Comparison of ENCODE assay signal across 18 cellular contexts in the genomic region with DNA sequence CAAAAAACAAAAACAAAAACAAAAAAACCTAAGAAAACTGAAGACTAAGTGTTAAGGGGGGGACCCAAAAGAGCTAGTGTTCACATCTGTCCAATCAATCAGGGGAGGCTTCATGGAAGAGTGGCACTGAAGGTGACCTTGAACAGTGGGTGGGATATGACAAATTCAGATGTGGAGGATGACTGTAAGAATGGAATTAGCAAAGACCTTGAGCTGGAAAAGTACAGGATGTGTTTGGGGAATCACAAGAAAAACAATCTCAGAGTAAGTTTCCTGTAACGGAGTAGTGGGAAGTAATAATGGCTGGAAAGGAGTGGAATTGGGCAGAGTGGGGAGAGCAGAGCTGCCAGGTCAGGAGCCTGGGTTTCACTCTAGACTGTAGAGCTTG. TPM values are rescaled to one million over a fixed set of nuclear protein-coding genes. Genes with fewer than 3 reads are reported as not detected.
A peak's percentile ranks its signal among the peaks of the same experiment; 100 is the strongest.
DNase-seq lines count a peak whose midpoint lies in the region; ATAC-seq, FAIRE-seq and TF ChIP-seq lines count a peak whose summit lies in the region.
"Had no signal": no experiment of that assay in that cellular context is flagged by ENCODE, and none has a peak within 500 bp of the region (broad histone marks: within the 10 kb centered on the region; RNA-seq: fewer than 3 reads in every experiment).

No MANE protein-coding gene starts in this region.

- CTCF ChIA-PET in IMR-90 (lab: Yijun Ruan, JAX) = no interaction called here

- peak overlapping the region; percentile 63; the same call in 2 of the 3 replicates for H2BK15ac ChIP-seq in IMR-90 (ENCODE audit: low read depth, low read length)

- H3K14ac ChIP-seq in IMR-90 (replicated peaks; ENCODE audit: low read depth, low read length) = peak overlapping the region; percentile 86

- H4K20me1 ChIP-seq in IMR-90 (ENCODE audit: insufficient read depth, low read length) = peaks cover 15% of the 10 kb centered on the region
- H4K20me1 ChIP-seq in hepatocyte (ENCODE audit: insufficient read depth, poor library complexity, severe bottlenecking) = no peaks in the 10 kb centered on the region

- TF ChIP-seq CTCF in IMR-90 (conservative IDR thresholded peaks at IDR 0.05; ENCODE audit: low read depth, low read length) (no peak), hepatocyte (IDR thresholded peaks at IDR 0.05; ENCODE audit: poor library complexity) (no peak)

- H3K9me1 ChIP-seq in IMR-90 (ENCODE audit: insufficient read depth, low read length) = peaks cover 23% of the 10 kb centered on the region

- H3K9me3 Mint-ChIP-seq in activated T-helper 1 cell treated with anti-CD3 and anti-CD28 coated beads, Interleukin-12 subunit alpha, Interleukin-12 subunit beta, Interleukin-2, Interleukin-4 antibody, amounts not matched to agents 30 ng/mL and 10 ng/mL and 1 ng/mL, durations not matched to agents 14 hours and 24 hours and 36 hours = no peaks in the 10 kb centered on the region
- H3K9me3 Mint-ChIP-seq: CD8-positive, alpha-beta memory T cell; H9; T-helper 2 cell treated with Interferon-gamma antibody and Interleukin-4, amounts not matched to agents 5 μg/mL and 100 μg/mL, for 36 hours had no signal

- dilution Hi-C loops in IMR-90 (cut with HindIII; ENCODE audit: low sequenced_read_pairs, unreplicated experiment) = no loop called here

- BruUV-seq in IMR-90 (replicated peaks; lab: Mats Ljungman, UMichigan) = no TSS peak

- WGBS in IMR-90 (ENCODE audit: extremely low coverage in 2 of 2, insufficient read length in 1 of 2), 2 experiments = 67% methylated on average over 1 of the region's 1 CpG; no CpG with 5 or more reads in 1 of the 2 experiments
- 80% methylated on average over 1 of the region's 1 CpG for WGBS in hepatocyte (ENCODE audit: low lambda C conversion rate, missing lambda C conversion rate)
- 74 to 86% (median 84%) methylated on average over 1 of the region's 1 CpG for WGBS in small intestine, 3 donors

- no peak for TF ChIP-seq POLR2A in IMR-90 (IDR thresholded peaks at IDR 0.05; ENCODE audit: low read depth, low read length)

- no peak for FAIRE-seq in small intestine (lab: Jason Lieb, UNC)
- FAIRE-seq: RCC 7860 had no signal

- in situ Hi-C loops in IMR-90 (cut with MboI; ENCODE audit: low sequenced_read_pairs) = loop anchor here (5.0 kb wide), 1 partner anchor 75 kb away; no protein-coding TSS in a partner anchor

- no peak overlapping the region for H3K4me3 Mint-ChIP-seq in activated T-helper 1 cell treated with anti-CD3 and anti-CD28 coated beads, Interleukin-12 subunit alpha, Interleukin-12 subunit beta, Interleukin-2, Interleukin-4 antibody, amounts not matched to agents 30 ng/mL and 10 ng/mL and 1 ng/mL, durations not matched to agents 14 hours and 24 hours and 36 hours
- H3K4me3 Mint-ChIP-seq: H9; T-helper 2 cell treated with Interferon-gamma antibody and Interleukin-4, amounts not matched to agents 5 μg/mL and 100 μg/mL, for 36 hours had no signal

- no peak overlapping the region for H3K9ac ChIP-seq in IMR-90 (ENCODE audit: low read depth, low read length)

- H3K27ac ChIP-seq in IMR-90 (ENCODE audit: insufficient read depth, low read length) = peak overlapping the region; percentile 20; the same call in 1 of the 2 replicates
- peak overlapping the region; percentile 91 for H3K27ac ChIP-seq in hepatocyte
- H3K27ac ChIP-seq in small intestine (ENCODE audit: low read depth in 1 of 2, low read length in 1 of 2) = peak overlapping the region; percentile 1 to 92

- peak overlapping the region; percentile 70 to 76; a peak in 3 of 4 replicates for H4K8ac ChIP-seq in IMR-90 (ENCODE audit: low read depth in 2 of 2, low read length in 2 of 2)

- H3K36me3 Mint-ChIP-seq in activated T-helper 1 cell treated with anti-CD3 and anti-CD28 coated beads, Interleukin-12 subunit alpha, Interleukin-12 subunit beta, Interleukin-2, Interleukin-4 antibody, amounts not matched to agents 30 ng/mL and 10 ng/mL and 1 ng/mL, durations not matched to agents 14 hours and 24 hours and 36 hours (ENCODE audit: low read depth) = peaks cover 14% of the 10 kb centered on the region

- H3K4ac ChIP-seq in IMR-90 (ENCODE audit: low read depth, low read length) = peak overlapping the region; percentile 64

- peak overlapping the region; percentile 81 for H3K23ac ChIP-seq in IMR-90 (ENCODE audit: low read depth, low read length)

- H3K9me2 ChIP-seq in hepatocyte (replicated peaks; ENCODE audit: insufficient read depth) = no peaks in the 10 kb centered on the region

- H2BK20ac ChIP-seq in IMR-90 (ENCODE audit: low read depth, low read length) = peak overlapping the region; percentile 60

- DNase-seq in IMR-90 = peak; percentile 33
- DNase-seq in activated T-helper 1 cell treated with anti-CD3 and anti-CD28 coated beads, Interleukin-12 subunit alpha, Interleukin-12 subunit beta, Interleukin-2, Interleukin-4 antibody, amounts not matched to agents 30 ng/mL and 10 ng/mL and 1 ng/mL, durations not matched to agents 14 hours and 24 hours and 36 hours (ENCODE audit: low spot score) = no peak
- DNase-seq in hepatocyte (ENCODE audit: low spot score) = no peak
- no peak for DNase-seq in small intestine
- no peak for DNase-seq in SHP77 (lab: John Stamatoyannopoulos, UW)
- no peak for DNase-seq in OCI-M2 (lab: John Stamatoyannopoulos, UW; ENCODE audit: unreplicated experiment)
- DNase-seq: activated CD4-positive, alpha-beta T cell treated with anti-CD3 and anti-CD28 coated beads, Interleukin-2, amount 50 U/mL, for 48 hours; activated naive CD4-positive, alpha-beta T cell; CD8-positive, alpha-beta memory T cell; H9; mucosa of descending colon; NCI-H1105; NCI-H446 had no signal

- H3K9me3 ChIP-seq in IMR-90 (ENCODE audit: control insufficient read depth, insufficient read depth, low read length) = no peaks in the 10 kb centered on the region
- H3K9me3 ChIP-seq in hepatocyte (ENCODE audit: low read depth) = no peaks in the 10 kb centered on the region
- H3K9me3 ChIP-seq in small intestine (ENCODE audit: control insufficient read depth, low read depth) = no peaks in the 10 kb centered on the region
- H3K9me3 ChIP-seq: mucosa of descending colon, right atrium auricular region had no signal

- H4K91ac ChIP-seq in IMR-90 (ENCODE audit: insufficient read depth, low read depth, low read length) = peak overlapping the region; percentile 27

- peak overlapping the region; percentile 44; the same call in 1 of the 2 replicates for H4K5ac ChIP-seq in IMR-90 (ENCODE audit: low read depth, low read length)

- H3K18ac ChIP-seq in IMR-90 (ENCODE audit: low read depth, low read length) = peak overlapping the region; percentile 87; the same call in 1 of the 2 replicates

- H2BK5ac ChIP-seq in IMR-90 (ENCODE audit: low read depth, low read length, poor library complexity, severe bottlenecking) = peak overlapping the region; percentile 71

- H3K4me3 ChIP-seq in IMR-90 (ENCODE audit: insufficient read depth, low read depth, low read length) (no peak overlapping the region), hepatocyte (no peak overlapping the region), small intestine (ENCODE audit: low read depth in 1 of 2, low read length in 2 of 2) (no peak overlapping the region)
- H3K4me3 ChIP-seq: mucosa of descending colon, right atrium auricular region had no signal

- no peak for TF ChIP-seq RAD21 in IMR-90 (IDR thresholded peaks at IDR 0.05; ENCODE audit: low read length)

- ATAC-seq in IMR-90 (ENCODE audit: low read depth) (no peak), HG03354 (IDR thresholded peaks at IDR 0.05; ENCODE audit: poor library complexity, severe bottlenecking, unreplicated experiment) (no peak), GM21390 (IDR thresholded peaks at IDR 0.05; ENCODE audit: unreplicated experiment) (no peak)

- peaks cover 16 to 51% of the 10 kb centered on the region in 2 experiments for H3K79me1 ChIP-seq in IMR-90 (ENCODE audit: low read depth in 1 of 2, low read length in 2 of 2)

- intact Hi-C loops in IMR-90 (cut with micrococcal nuclease) = no loop called here
- intact Hi-C loops in activated T-helper 1 cell treated with anti-CD3 and anti-CD28 coated beads, Interleukin-12 subunit alpha, Interleukin-12 subunit beta, Interleukin-2, Interleukin-4 antibody, amounts not matched to agents 30 ng/mL and 10 ng/mL and 1 ng/mL, durations not matched to agents 14 hours and 24 hours and 36 hours (cut with micrococcal nuclease) = no loop called here

- H3K27me3 ChIP-seq in IMR-90 (ENCODE audit: control insufficient read depth, insufficient read depth, low read length) (no peaks in the 10 kb centered on the region), hepatocyte (no peaks in the 10 kb centered on the region), small intestine (ENCODE audit: control insufficient read depth in 2 of 2, insufficient read depth in 2 of 2, low read length in 2 of 2) (no peaks in the 10 kb centered on the region)
- H3K27me3 ChIP-seq: right atrium auricular region had no signal

- no peak overlapping the region for H3K56ac ChIP-seq in IMR-90 (ENCODE audit: extremely low read depth, insufficient read depth, low read length)

- H2AK9ac ChIP-seq in IMR-90 (replicated peaks; ENCODE audit: low read depth, low read length, poor library complexity) = peak overlapping the region; percentile 48

- H3K27ac Mint-ChIP-seq in activated T-helper 1 cell treated with anti-CD3 and anti-CD28 coated beads, Interleukin-12 subunit alpha, Interleukin-12 subunit beta, Interleukin-2, Interleukin-4 antibody, amounts not matched to agents 30 ng/mL and 10 ng/mL and 1 ng/mL, durations not matched to agents 14 hours and 24 hours and 36 hours = peak overlapping the region; percentile 12
- H3K27ac Mint-ChIP-seq: T-helper 2 cell treated with Interferon-gamma antibody and Interleukin-4, amounts not matched to agents 5 μg/mL and 100 μg/mL, for 36 hours had no signal

- peaks cover 29% of the 10 kb centered on the region for H3K4me1 ChIP-seq in IMR-90 (ENCODE audit: control insufficient read depth, insufficient read depth, low read length)
- H3K4me1 ChIP-seq in hepatocyte (ENCODE audit: insufficient read depth) = peaks cover 40% of the 10 kb centered on the region
- H3K4me1 ChIP-seq in small intestine (ENCODE audit: control insufficient read depth in 2 of 2, insufficient read depth in 1 of 2, low read depth in 1 of 2, low read length in 1 of 2) = peaks cover 0 to 16% of the 10 kb centered on the region in 2 donors

- peaks cover 42% of the 10 kb centered on the region for H3K4me1 Mint-ChIP-seq in activated T-helper 1 cell treated with anti-CD3 and anti-CD28 coated beads, Interleukin-12 subunit alpha, Interleukin-12 subunit beta, Interleukin-2, Interleukin-4 antibody, amounts not matched to agents 30 ng/mL and 10 ng/mL and 1 ng/mL, durations not matched to agents 14 hours and 24 hours and 36 hours (ENCODE audit: low read depth)

- H2AFZ ChIP-seq in IMR-90 (replicated peaks; ENCODE audit: low read length, poor library complexity) (no peak overlapping the region), hepatocyte (no peak overlapping the region)

- H3K36me3 ChIP-seq in IMR-90 (ENCODE audit: control insufficient read depth, insufficient read depth, low read length) (peaks cover 10% of the 10 kb centered on the region), hepatocyte (replicated peaks; ENCODE audit: insufficient read depth, low read depth) (no peaks in the 10 kb centered on the region), small intestine (ENCODE audit: control insufficient read depth in 2 of 2, insufficient read depth in 2 of 2, low read length in 2 of 2) (no peaks in the 10 kb centered on the region)
- H3K36me3 ChIP-seq: right atrium auricular region had no signal

- peaks cover 12% of the 10 kb centered on the region for H3K79me2 ChIP-seq in hepatocyte

- peak overlapping the region; percentile 97 for H2BK120ac ChIP-seq in IMR-90 (ENCODE audit: low read depth, low read length)

- H3K4me2 ChIP-seq in IMR-90 (ENCODE audit: low read depth, low read length) = no peak overlapping the region
- no peak overlapping the region for H3K4me2 ChIP-seq in hepatocyte

- POLR2A ChIA-PET in IMR-90 (lab: Charles Lee; ENCODE audit: unreplicated experiment) = interaction anchor here (0.6 kb wide), 1 partner anchor 32 kb away, joined by 3 read pairs; no protein-coding TSS in a partner anchor

- H2AK5ac ChIP-seq in IMR-90 (ENCODE audit: low read depth, low read length) = peak overlapping the region; percentile 93

- H3K27me3 Mint-ChIP-seq in activated T-helper 1 cell treated with anti-CD3 and anti-CD28 coated beads, Interleukin-12 subunit alpha, Interleukin-12 subunit beta, Interleukin-2, Interleukin-4 antibody, amounts not matched to agents 30 ng/mL and 10 ng/mL and 1 ng/mL, durations not matched to agents 14 hours and 24 hours and 36 hours (ENCODE audit: insufficient read depth) = peaks cover 5% of the 10 kb centered on the region
- H3K27me3 Mint-ChIP-seq: CD8-positive, alpha-beta memory T cell had no signal

RNA-seq across cellular contexts. Expression of gene IER3, which starts 2.9 kb away (rescaled TPM):
- total RNA-seq in IMR-90 (2012; rRNA removed) = 38.4 and 65.8 TPM in 2 replicates
- polyA plus RNA-seq in IMR-90 (2012; rRNA removed) = 159 and 163 TPM in 2 replicates
- polyA plus RNA-seq in IMR-90 (2012; cell fraction: cytosol; rRNA removed) = 156 and 229 TPM in 2 replicates
- polyA plus RNA-seq in IMR-90 (2012; cell fraction: nucleus; rRNA removed; ENCODE audit: low replicate concordance) = 349 and 418 TPM in 2 replicates
- 578 and 603 TPM in 2 replicates for total RNA-seq in activated T-helper 1 cell treated with anti-CD3 and anti-CD28 coated beads, Interleukin-12 subunit alpha, Interleukin-12 subunit beta, Interleukin-2, Interleukin-4 antibody, amounts not matched to agents 30 ng/mL and 10 ng/mL and 1 ng/mL, durations not matched to agents 14 hours and 24 hours and 36 hours
- total RNA-seq in hepatocyte = 173 and 193 TPM in 2 replicates
- polyA plus RNA-seq in hepatocyte = 158 and 159 TPM in 2 replicates
- 10 to 100 TPM; 13.6 to 69.5 (median 15.7) TPM for polyA plus RNA-seq in small intestine

RNA-seq across cellular contexts. Expression of gene FLOT1, which starts 4.8 kb away (rescaled TPM):
- total RNA-seq in IMR-90 (2012; rRNA removed) = 96.2 and 104 TPM in 2 replicates
- polyA plus RNA-seq in IMR-90 (2012; rRNA removed) = 161 and 162 TPM in 2 replicates
- polyA plus RNA-seq in IMR-90 (2012; cell fraction: cytosol; rRNA removed) = 135 and 169 TPM in 2 replicates
- polyA plus RNA-seq in IMR-90 (2012; cell fraction: nucleus; rRNA removed; ENCODE audit: low replicate concordance) = 193 and 211 TPM in 2 replicates
- 252 and 262 TPM in 2 replicates for total RNA-seq in activated T-helper 1 cell treated with anti-CD3 and anti-CD28 coated beads, Interleukin-12 subunit alpha, Interleukin-12 subunit beta, Interleukin-2, Interleukin-4 antibody, amounts not matched to agents 30 ng/mL and 10 ng/mL and 1 ng/mL, durations not matched to agents 14 hours and 24 hours and 36 hours
- 93.5 and 103 TPM in 2 replicates for total RNA-seq in hepatocyte
- polyA plus RNA-seq in hepatocyte = 144 and 148 TPM in 2 replicates
- 100 to 1,000 TPM; 134 to 166 (median 153) TPM for polyA plus RNA-seq in small intestine

RNA-seq across cellular contexts. Expression of gene TUBB, which starts 27.1 kb away (rescaled TPM):
- total RNA-seq in IMR-90 (2012; rRNA removed) (1,207 and 1,401 TPM in 2 replicates), hepatocyte (460 and 470 TPM in 2 replicates)
- polyA plus RNA-seq in IMR-90 (2012; rRNA removed) (2,004 and 2,008 TPM in 2 replicates), hepatocyte (414 and 433 TPM in 2 replicates), small intestine (100 to 1,000 TPM in 1 of 3 donors, 10 to 100 TPM in 2; 47.0 to 306 (median 70.5) TPM)
- 811 and 1,574 TPM in 2 replicates for polyA plus RNA-seq in IMR-90 (2012; cell fraction: cytosol; rRNA removed)
- 419 and 725 TPM in 2 replicates for polyA plus RNA-seq in IMR-90 (2012; cell fraction: nucleus; rRNA removed; ENCODE audit: low replicate concordance)
- total RNA-seq in activated T-helper 1 cell treated with anti-CD3 and anti-CD28 coated beads, Interleukin-12 subunit alpha, Interleukin-12 subunit beta, Interleukin-2, Interleukin-4 antibody, amounts not matched to agents 30 ng/mL and 10 ng/mL and 1 ng/mL, durations not matched to agents 14 hours and 24 hours and 36 hours = 1,001 and 1,002 TPM in 2 replicates

RNA-seq across cellular contexts. Expression of gene MDC1, which starts 30.2 kb away (rescaled TPM):
- 3.6 and 4.5 TPM in 2 replicates for total RNA-seq in IMR-90 (2012; rRNA removed)
- polyA plus RNA-seq in IMR-90 (2012; rRNA removed) = 12.1 and 12.4 TPM in 2 replicates
- 6.0 and 8.0 TPM in 2 replicates for polyA plus RNA-seq in IMR-90 (2012; cell fraction: cytosol; rRNA removed)
- polyA plus RNA-seq in IMR-90 (2012; cell fraction: nucleus; rRNA removed; ENCODE audit: low replicate concordance) = 30.2 and 33.9 TPM in 2 replicates
- 93.7 and 95.7 TPM in 2 replicates for total RNA-seq in activated T-helper 1 cell treated with anti-CD3 and anti-CD28 coated beads, Interleukin-12 subunit alpha, Interleukin-12 subunit beta, Interleukin-2, Interleukin-4 antibody, amounts not matched to agents 30 ng/mL and 10 ng/mL and 1 ng/mL, durations not matched to agents 14 hours and 24 hours and 36 hours
- total RNA-seq in hepatocyte = 3.3 and 8.7 TPM in 2 replicates
- 9.8 and 9.9 TPM in 2 replicates for polyA plus RNA-seq in hepatocyte
- 10 to 100 TPM in 1 of 3 donors, 1 to 10 TPM in 2; 1.8 to 12.1 (median 3.2) TPM for polyA plus RNA-seq in small intestine

RNA-seq across cellular contexts. Expression of gene NRM, which starts 56.5 kb away (rescaled TPM):
- total RNA-seq in IMR-90 (2012; rRNA removed) (1.7 and 2.2 TPM in 2 replicates), hepatocyte (7.2 and 7.8 TPM in 2 replicates)
- polyA plus RNA-seq in IMR-90 (2012; rRNA removed) (27.0 and 29.1 TPM in 2 replicates), hepatocyte (17.2 and 21.0 TPM in 2 replicates), small intestine (10 to 100 TPM in 1 of 3 donors, 1 to 10 TPM in 2; 1.1 to 14.2 (median 2.7) TPM)
- polyA plus RNA-seq in IMR-90 (2012; cell fraction: cytosol; rRNA removed) = 21.0 and 21.9 TPM in 2 replicates
- polyA plus RNA-seq in IMR-90 (2012; cell fraction: nucleus; rRNA removed; ENCODE audit: low replicate concordance) = 15.5 and 15.8 TPM in 2 replicates
- total RNA-seq in activated T-helper 1 cell treated with anti-CD3 and anti-CD28 coated beads, Interleukin-12 subunit alpha, Interleukin-12 subunit beta, Interleukin-2, Interleukin-4 antibody, amounts not matched to agents 30 ng/mL and 10 ng/mL and 1 ng/mL, durations not matched to agents 14 hours and 24 hours and 36 hours = 15.5 and 15.9 TPM in 2 replicates

Comparison
In these comparisons a context has a peak if more than half of its experiments do, and no peak if none do; other contexts are left out.
1. H3K27ac ChIP-seq: peak in every context shown above with its lines; median percentile 91 in hepatocyte; 46 in small intestine; 20 in IMR-90.